30 cellular contexts compared by ENCODE assay signal in genomic region chr11:3229673-3230630, GRCh38. TPM values are rescaled to one million over a fixed set of nuclear protein-coding genes. Genes with fewer than 3 reads are reported as not detected.
"Had no signal": no experiment of that assay in that cellular context is flagged by ENCODE, and none has a peak within 500 bp of the region (broad histone marks: within the 10 kb centered on the region; RNA-seq: fewer than 3 reads in every experiment).

No MANE protein-coding gene starts in this region.

- H3K36me3 Mint-ChIP-seq: activated naive CD8-positive, alpha-beta T cell; immature natural killer cell; mesothelial cell of epicardium; natural killer cell had no signal

- H3K36me3 ChIP-seq: adrenal gland, pancreas, uterus had no signal

- H3K4me1 Mint-ChIP-seq: activated CD4-positive, alpha-beta memory T cell treated with anti-CD3 and anti-CD28 coated beads, Interleukin-2, amount 10 ng/mL, durations not matched to agents 7 days and 5 days; central memory CD8-positive, alpha-beta T cell; immature natural killer cell; mesothelial cell of epicardium; natural killer cell; T-helper 17 cell had no signal

- H3K27me3 Mint-ChIP-seq: activated CD4-positive, alpha-beta memory T cell treated with anti-CD3 and anti-CD28 coated beads, Interleukin-2, amount 10 ng/mL, durations not matched to agents 7 days and 5 days; activated naive CD8-positive, alpha-beta T cell had no signal

- H3K9me3 Mint-ChIP-seq: activated CD4-positive, alpha-beta memory T cell treated with anti-CD3 and anti-CD28 coated beads, Interleukin-2, amount 10 ng/mL, durations not matched to agents 7 days and 5 days; activated T-helper 1 cell treated with anti-CD3 and anti-CD28 coated beads, Interleukin-12 subunit alpha, Interleukin-12 subunit beta, Interleukin-2, Interleukin-4 antibody, amounts not matched to agents 30 ng/mL and 10 ng/mL and 1 ng/mL, durations not matched to agents 14 hours and 24 hours and 36 hours; central memory CD8-positive, alpha-beta T cell; immature natural killer cell; mesothelial cell of epicardium; natural killer cell had no signal

- H3K4me2 ChIP-seq: hepatocyte had no signal

- H3K27ac ChIP-seq: adrenal gland, hepatocyte, pancreas, psoas muscle, uterus had no signal

- ATAC-seq: left lobe of liver, natural killer cell, pancreas, psoas muscle, right cardiac atrium, T-helper 17 cell had no signal

- H3K4me3 ChIP-seq: adrenal gland, hepatocyte, pancreas, psoas muscle, uterus had no signal

- H3K79me2 ChIP-seq: hepatocyte had no signal

- H3K9me3 ChIP-seq: adrenal gland, pancreas, psoas muscle, uterus had no signal

- H3K27ac Mint-ChIP-seq: activated CD4-positive, alpha-beta memory T cell treated with anti-CD3 and anti-CD28 coated beads, Interleukin-2, amount 10 ng/mL, durations not matched to agents 7 days and 5 days; activated naive CD8-positive, alpha-beta T cell; activated T-helper 1 cell treated with anti-CD3 and anti-CD28 coated beads, Interleukin-12 subunit alpha, Interleukin-12 subunit beta, Interleukin-2, Interleukin-4 antibody, amounts not matched to agents 30 ng/mL and 10 ng/mL and 1 ng/mL, durations not matched to agents 14 hours and 24 hours and 36 hours; immature natural killer cell; mesothelial cell of epicardium; natural killer cell; T-helper 17 cell had no signal

- H2AFZ ChIP-seq: hepatocyte had no signal

- H3K27me3 ChIP-seq: hepatocyte, uterus had no signal

- H3K4me1 ChIP-seq: adrenal gland, pancreas, psoas muscle, uterus had no signal

- DNase-seq: activated CD4-positive, alpha-beta memory T cell treated with anti-CD3 and anti-CD28 coated beads, Interleukin-2, amount 10 ng/mL, durations not matched to agents 7 days and 5 days; activated CD4-positive, alpha-beta T cell treated with anti-CD3 and anti-CD28 coated beads for 4 hours; activated CD4-positive, CD25-positive, alpha-beta regulatory T cell; activated gamma-delta T cell treated with Interleukin-2 at 50 U/mL for 16 hours; adrenal gland; effector memory CD4-positive, alpha-beta T cell; foreskin melanocyte; glutamatergic neuron; immature natural killer cell; natural killer cell; psoas muscle; stimulated activated CD4-positive, alpha-beta T cell treated with anti-CD3 and anti-CD28 coated beads, Interleukin-12 subunit alpha, Interleukin-12 subunit beta, amount 100 ng/mL, for 4 hours; stimulated activated CD4-positive, alpha-beta T cell treated with anti-CD3 and anti-CD28 coated beads, Interleukin-4, amount 100 ng/mL, for 4 hours; T-helper 17 cell; trophoblast cell; uterus had no signal

- H3K4me3 Mint-ChIP-seq: activated CD4-positive, alpha-beta memory T cell treated with anti-CD3 and anti-CD28 coated beads, Interleukin-2, amount 10 ng/mL, durations not matched to agents 7 days and 5 days; activated naive CD8-positive, alpha-beta T cell; activated T-helper 1 cell treated with anti-CD3 and anti-CD28 coated beads, Interleukin-12 subunit alpha, Interleukin-12 subunit beta, Interleukin-2, Interleukin-4 antibody, amounts not matched to agents 30 ng/mL and 10 ng/mL and 1 ng/mL, durations not matched to agents 14 hours and 24 hours and 36 hours; central memory CD8-positive, alpha-beta T cell; immature natural killer cell; mesothelial cell of epicardium; natural killer cell; T-helper 17 cell had no signal

RNA-seq across cellular contexts. Expression of gene MRGPRE, which starts 2.3 kb away (rescaled TPM):
- total RNA-seq: activated CD4-positive, alpha-beta memory T cell treated with anti-CD3 and anti-CD28 coated beads, Interleukin-2, amount 10 ng/mL, durations not matched to agents 7 days and 5 days; activated T-helper 1 cell treated with anti-CD3 and anti-CD28 coated beads, Interleukin-12 subunit alpha, Interleukin-12 subunit beta, Interleukin-2, Interleukin-4 antibody, amounts not matched to agents 30 ng/mL and 10 ng/mL and 1 ng/mL, durations not matched to agents 14 hours and 24 hours and 36 hours; adrenal gland; astrocyte; dermis microvascular lymphatic vessel endothelial cell; hepatocyte; left lobe of liver; lung microvascular endothelial cell; mesothelial cell of epicardium; natural killer cell; psoas muscle; T-helper 17 cell; temporal lobe had no signal
- polyA plus RNA-seq: adrenal gland, esophagus, hepatocyte, immature natural killer cell, psoas muscle had no signal

RNA-seq across cellular contexts. Expression of gene MRGPRG, which starts 11.3 kb away (rescaled TPM):
- total RNA-seq: activated CD4-positive, alpha-beta memory T cell treated with anti-CD3 and anti-CD28 coated beads, Interleukin-2, amount 10 ng/mL, durations not matched to agents 7 days and 5 days; activated T-helper 1 cell treated with anti-CD3 and anti-CD28 coated beads, Interleukin-12 subunit alpha, Interleukin-12 subunit beta, Interleukin-2, Interleukin-4 antibody, amounts not matched to agents 30 ng/mL and 10 ng/mL and 1 ng/mL, durations not matched to agents 14 hours and 24 hours and 36 hours; adrenal gland; astrocyte; dermis microvascular lymphatic vessel endothelial cell; hepatocyte; kidney epithelial cell; left lobe of liver; lung microvascular endothelial cell; mesothelial cell of epicardium; natural killer cell; pancreas; psoas muscle; right cardiac atrium; T-helper 17 cell; temporal lobe; uterus had no signal
- polyA plus RNA-seq: adrenal gland, esophagus, hepatocyte, immature natural killer cell, pancreas, psoas muscle, right cardiac atrium had no signal
